Comparison of ENCODE assay signal across 12 cellular contexts in the genomic region with DNA sequence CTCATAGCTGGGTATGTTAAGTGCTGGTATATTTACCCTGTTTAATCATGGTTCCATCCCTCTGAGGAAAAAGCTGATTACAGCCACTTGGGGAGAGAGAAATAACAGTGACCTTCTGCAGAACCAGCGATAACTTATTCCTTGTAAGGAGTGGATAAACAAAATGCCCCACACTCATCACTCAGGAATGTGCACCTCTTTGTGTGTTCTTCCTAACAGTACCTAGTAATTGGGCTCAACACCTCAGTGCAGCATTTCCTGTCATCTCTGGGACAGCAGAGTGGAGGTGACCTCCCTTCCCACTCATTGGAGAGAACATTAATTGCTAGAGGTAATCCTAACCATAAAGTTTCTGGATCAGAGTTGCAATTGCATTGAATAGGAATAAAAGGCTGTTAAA.
DNase-seq lines count a peak whose midpoint lies in the region; ATAC-seq and TF ChIP-seq lines count a peak whose summit lies in the region.
"Had no signal": no experiment of that assay in that cellular context is flagged by ENCODE, and none has a peak within 500 bp of the region (broad histone marks: within the 10 kb centered on the region; RNA-seq: fewer than 3 reads in every experiment).

No MANE protein-coding gene starts in this region.

- no peak for TF ChIP-seq CTCF in breast epithelium (IDR thresholded peaks at IDR 0.05)

- intact Hi-C loops in breast epithelium (cut with DNase I; ENCODE audit: low total_unique reads): no loop called here

- peaks cover 39% of the 10 kb centered on the region for H3K4me1 ChIP-seq in HUES6 (ENCODE audit: control insufficient read depth, insufficient read depth, low read length)
- no peaks in the 10 kb centered on the region for H3K4me1 ChIP-seq in breast epithelium

- no peak for ATAC-seq in GM18517 (IDR thresholded peaks at IDR 0.05; ENCODE audit: unreplicated experiment)

- in situ Hi-C loops in ACHN (cut with HindIII; ENCODE audit: low pct_ligation_motif_present, low pct_unique_long_range_greater_than_20kb, low sequenced_read_pairs): no loop called here

- peak overlapping the region; percentile 65 for H3K9ac ChIP-seq in HUES6 (ENCODE audit: low read length)

- H3K27ac ChIP-seq in HUES6 (ENCODE audit: low read depth, low read length) (peak overlapping the region; percentile 63; the same call in 1 of the 2 replicates), breast epithelium (peak overlapping the region; percentile 1 to 60)

- H3K4me3 ChIP-seq in HUES6 (ENCODE audit: low read depth, low read length) (no peak overlapping the region), breast epithelium (no peak overlapping the region)
- H3K4me3 ChIP-seq: sigmoid colon, testis had no signal

- no peaks in the 10 kb centered on the region for H3K27me3 ChIP-seq in HUES6 (ENCODE audit: control insufficient read depth, insufficient read depth, low read length)
- H3K27me3 ChIP-seq in breast epithelium: no peaks in the 10 kb centered on the region
- H3K27me3 ChIP-seq: sigmoid colon, testis had no signal

- H3K36me3 ChIP-seq in HUES6 (ENCODE audit: control insufficient read depth, insufficient read depth, low read length) (no peaks in the 10 kb centered on the region), breast epithelium (no peaks in the 10 kb centered on the region)
- H3K36me3 ChIP-seq: sigmoid colon had no signal

- no peaks in the 10 kb centered on the region for H3K9me3 ChIP-seq in HUES6 (ENCODE audit: control insufficient read depth, insufficient read depth, low read depth, low read length)
- no peaks in the 10 kb centered on the region for H3K9me3 ChIP-seq in breast epithelium
- H3K9me3 ChIP-seq: sigmoid colon, testis had no signal

- peak; percentile 22 for DNase-seq in ACHN
- DNase-seq in breast epithelium (ENCODE audit: low spot score in 2 of 2): peak in 1 of 2 donors; percentile 67
- peak; percentile 92 for DNase-seq in kidney glomerular epithelial cell (lab: John Stamatoyannopoulos, UW)
- no peak for DNase-seq in cortex of kidney (lab: John Stamatoyannopoulos, UW)
- no peak for DNase-seq in activated CD4-positive, alpha-beta T cell treated with anti-CD3 and anti-CD28 coated beads, Interleukin-2, amount 50 U/mL, for 4 hours
- DNase-seq in NOMO-1 (lab: John Stamatoyannopoulos, UW; ENCODE audit: unreplicated experiment in 2 of 2): no peak
- DNase-seq: GDM1, NCI-H345, sigmoid colon, testis had no signal

- no peak for TF ChIP-seq POLR2A in breast epithelium (IDR thresholded peaks at IDR 0.05)

Comparison
In these comparisons a context has a peak if more than half of its experiments do, and no peak if none do; other contexts are left out.
1. DNase-seq: peak in ACHN (single experiment) and kidney glomerular epithelial cell (single experiment); none in cortex of kidney (single experiment), activated CD4-positive, alpha-beta T cell treated with anti-CD3 and anti-CD28 coated beads, Interleukin-2, amount 50 U/mL, for 4 hours (0 of 2) and NOMO-1 (0 of 2).